ENCODE assay signal across 31 cellular contexts in genomic region chr13:30448441-30448840, GRCh38. TPM values are rescaled to one million over a fixed set of nuclear protein-coding genes. Genes with fewer than 3 reads are reported as not detected.
"Had no signal": no experiment of that assay in that cellular context is flagged by ENCODE, and none has a peak within 500 bp of the region (broad histone marks: within the 10 kb centered on the region; RNA-seq: fewer than 3 reads in every experiment).

No MANE protein-coding gene starts in this region.

- H3K4me3 ChIP-seq: ascending aorta, cardiac muscle cell, PC-9 had no signal

- FAIRE-seq: RCC 7860 had no signal

- H3K4me3 Mint-ChIP-seq: activated CD4-positive, alpha-beta T cell treated with anti-CD3 and anti-CD28 coated beads, Interleukin-2, amount 10 ng/mL, durations not matched to agents 24 days and 14 days; activated CD8-positive, alpha-beta T cell treated with anti-CD3 and anti-CD28 coated beads for 36 hours; activated naive CD4-positive, alpha-beta T cell treated with anti-CD3 and anti-CD28 coated beads, Interleukin-2, amount 50 U/mL, for 24 hours; activated naive CD8-positive, alpha-beta T cell treated with anti-CD3 and anti-CD28 coated beads, Interleukin-2, amount 10 ng/mL, durations not matched to agents 7 days and 5 days; central memory CD8-positive, alpha-beta T cell had no signal

- H3K9me3 Mint-ChIP-seq: activated CD4-positive, alpha-beta T cell treated with anti-CD3 and anti-CD28 coated beads, Interleukin-2, amount 10 ng/mL, durations not matched to agents 24 days and 14 days; activated CD8-positive, alpha-beta T cell treated with anti-CD3 and anti-CD28 coated beads for 36 hours; activated naive CD4-positive, alpha-beta T cell treated with anti-CD3 and anti-CD28 coated beads, Interleukin-2, amount 50 U/mL, for 24 hours; activated naive CD8-positive, alpha-beta T cell treated with anti-CD3 and anti-CD28 coated beads, Interleukin-2, amount 10 ng/mL, durations not matched to agents 7 days and 5 days; central memory CD8-positive, alpha-beta T cell had no signal

- H3K36me3 Mint-ChIP-seq: activated naive CD4-positive, alpha-beta T cell treated with anti-CD3 and anti-CD28 coated beads, Interleukin-2, amount 50 U/mL, for 24 hours; activated naive CD8-positive, alpha-beta T cell treated with anti-CD3 and anti-CD28 coated beads, Interleukin-2, amount 10 ng/mL, durations not matched to agents 7 days and 5 days had no signal

- H3K27me3 Mint-ChIP-seq: central memory CD8-positive, alpha-beta T cell had no signal

- H3K27me3 ChIP-seq: ascending aorta, cardiac muscle cell had no signal

- H3K27ac ChIP-seq: ascending aorta, cardiac muscle cell, PC-9, WERI-Rb-1 had no signal

- DNase-seq: activated CD4-positive, alpha-beta T cell treated with anti-CD3 and anti-CD28 coated beads, Interleukin-2, amount 10 ng/mL, durations not matched to agents 24 days and 14 days; activated CD4-positive, alpha-beta T cell treated with anti-CD3 and anti-CD28 coated beads, Interleukin-2, amount 50 U/mL, for 4 hours; activated CD8-positive, alpha-beta memory T cell treated with anti-CD3 and anti-CD28 coated beads, Interleukin-2, amount 50 U/mL, for 4 hours; activated CD8-positive, alpha-beta T cell treated with anti-CD3 and anti-CD28 coated beads for 36 hours; activated effector memory CD4-positive, alpha-beta T cell treated with anti-CD3 and anti-CD28 coated beads, Interleukin-2, amount 50 U/mL, for 16 hours; activated naive CD4-positive, alpha-beta T cell treated with Interleukin-2 at 50 U/mL for 16 hours; activated naive CD8-positive, alpha-beta T cell treated with anti-CD3 and anti-CD28 coated beads, Interleukin-2, amount 10 ng/mL, durations not matched to agents 7 days and 5 days; activated T-cell treated with anti-CD3 and anti-CD28 coated beads, Interleukin-2, amount 50 U/mL, for 48 hours; amygdala; MM.1S; MV-4-11; NCI-H1092; NCI-H1436 treated with DMSO at 0.1 percent for 48 hours; NCI-H1694 treated with DMSO at 0.1 percent for 48 hours; NCI-H2029; NCI-H345; NCI-H524 treated with DMSO at 0.1 percent for 48 hours; PC-9; Right ventricle myocardium superior; T1000; WERI-Rb-1 had no signal

- H3K4me1 ChIP-seq: ascending aorta had no signal

- H3K4me2 ChIP-seq: PC-9 had no signal

- H3K27ac Mint-ChIP-seq: activated CD4-positive, alpha-beta T cell treated with anti-CD3 and anti-CD28 coated beads, Interleukin-2, amount 10 ng/mL, durations not matched to agents 24 days and 14 days; activated CD8-positive, alpha-beta T cell treated with anti-CD3 and anti-CD28 coated beads for 36 hours; activated naive CD4-positive, alpha-beta T cell treated with anti-CD3 and anti-CD28 coated beads, Interleukin-2, amount 50 U/mL, for 24 hours; activated naive CD8-positive, alpha-beta T cell treated with anti-CD3 and anti-CD28 coated beads, Interleukin-2, amount 10 ng/mL, durations not matched to agents 7 days and 5 days had no signal

- H3K9me3 ChIP-seq: ascending aorta had no signal

- H3K4me1 Mint-ChIP-seq: activated naive CD8-positive, alpha-beta T cell treated with anti-CD3 and anti-CD28 coated beads, Interleukin-2, amount 10 ng/mL, durations not matched to agents 7 days and 5 days; central memory CD8-positive, alpha-beta T cell had no signal

- ATAC-seq: activated CD8-positive, alpha-beta T cell treated with anti-CD3 and anti-CD28 coated beads for 36 hours had no signal

- H2AFZ ChIP-seq: PC-9 had no signal

- H3K36me3 ChIP-seq: ascending aorta, cardiac muscle cell, WERI-Rb-1 had no signal

RNA-seq across cellular contexts. Expression of gene UBE2L5, which starts 26.1 kb away (rescaled TPM):
- total RNA-seq: activated CD4-positive, alpha-beta T cell treated with anti-CD3 and anti-CD28 coated beads, Interleukin-2, amount 10 ng/mL, durations not matched to agents 24 days and 14 days; activated CD8-positive, alpha-beta T cell treated with anti-CD3 and anti-CD28 coated beads for 36 hours; activated naive CD8-positive, alpha-beta T cell treated with anti-CD3 and anti-CD28 coated beads, Interleukin-2, amount 10 ng/mL, durations not matched to agents 7 days and 5 days; ascending aorta; chondrocyte; LHCN-M2; NCI-H460; PC-9; Right ventricle myocardium superior; T-helper 1 cell treated with Interleukin-12 subunit alpha and Interleukin-12 subunit beta and Interleukin-4 antibody, amounts not matched to agents 30 ng/mL and 1 ng/mL, for 36 hours; T-helper 2 cell treated with Interferon-gamma antibody and Interleukin-4, amounts not matched to agents 100 ng/mL and 5 ng/mL, for 36 hours had no signal
- polyA plus RNA-seq: cardiac muscle cell had no signal
